ENCODE assay signal across 33 cellular contexts in the genomic region with DNA sequence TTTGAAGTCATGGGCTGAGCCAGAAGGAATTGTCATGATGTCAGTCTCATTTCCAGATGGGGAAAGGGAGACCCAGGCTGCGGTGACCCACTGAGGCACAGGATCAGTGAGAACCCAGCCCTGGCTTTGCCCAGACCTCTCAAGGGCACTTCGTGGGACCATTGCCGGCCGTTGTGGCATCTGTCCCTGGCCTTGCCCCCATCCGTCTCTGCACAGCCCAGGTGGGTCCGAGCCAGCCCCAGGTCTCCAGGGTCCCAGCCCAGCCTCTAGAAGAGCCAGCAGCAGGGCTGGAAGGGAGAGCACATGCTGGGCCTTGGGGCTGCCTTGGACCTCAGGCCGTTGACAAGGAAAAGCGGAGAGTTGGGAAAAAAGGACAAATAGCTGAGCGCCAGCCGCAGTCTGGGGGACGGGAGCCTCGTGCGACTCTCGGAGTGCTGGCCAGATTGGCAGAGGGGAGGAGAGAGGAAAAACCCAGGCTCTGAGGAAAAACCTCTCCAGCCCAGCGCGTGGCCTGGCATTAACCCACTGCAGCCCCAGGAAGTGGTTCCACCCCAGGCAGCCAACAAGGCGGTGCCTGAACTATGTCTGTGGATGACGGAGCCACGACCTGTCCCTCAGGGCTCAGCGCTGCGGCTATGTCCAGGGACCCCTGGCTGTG. TPM values are rescaled to one million over a fixed set of nuclear protein-coding genes. Genes with fewer than 3 reads are reported as not detected.
A peak's percentile ranks its signal among the peaks of the same experiment; 100 is the strongest.
DNase-seq lines count a peak whose midpoint lies in the region; ATAC-seq, FAIRE-seq and TF ChIP-seq lines count a peak whose summit lies in the region.
"Had no signal": no experiment of that assay in that cellular context is flagged by ENCODE, and none has a peak within 500 bp of the region (broad histone marks: within the 10 kb centered on the region; RNA-seq: fewer than 3 reads in every experiment).

No MANE protein-coding gene starts in this region.

- no peak overlapping the region for H2AFZ ChIP-seq in mesenchymal stem cell (ENCODE audit: low read depth, low read length)
- H2AFZ ChIP-seq: PC-9 had no signal

- no peak for TF ChIP-seq CTCF in chondrocyte (IDR thresholded peaks at IDR 0.05)

- no peak overlapping the region for H3K23ac ChIP-seq in mesenchymal stem cell (ENCODE audit: low read length in 2 of 2)

- no peak overlapping the region for H2BK120ac ChIP-seq in mesenchymal stem cell (ENCODE audit: low read depth, low read length)

- DNase-seq in G401 (ENCODE audit: low spot score) (peak; percentile 71), cerebellar cortex (ENCODE audit: low spot score) (peak; percentile 53), mesenchymal stem cell (no peak), urothelium cell line (ENCODE audit: low spot score) (no peak), chondrocyte (ENCODE audit: low spot score) (no peak)
- DNase-seq in activated CD4-positive, alpha-beta memory T cell treated with anti-CD3 and anti-CD28 coated beads, Interleukin-2, amount 10 ng/mL, durations not matched to agents 7 days and 5 days, result no peak
- DNase-seq: activated B cell treated with CpG ODN at 0.5 μM for 24 hours; activated CD8-positive, alpha-beta T cell treated with anti-CD3 and anti-CD28 coated beads, Interleukin-2, amount 10 ng/mL, durations not matched to agents 7 days and 5 days; activated effector memory CD4-positive, alpha-beta T cell treated with Interleukin-2 at 50 U/mL for 16 hours; activated naive CD8-positive, alpha-beta T cell treated with anti-CD3 and anti-CD28 coated beads, Interleukin-2, amount 50 U/mL, for 24 hours; activated T-cell treated with anti-CD3 and anti-CD28 coated beads for 4 hours; colonic mucosa; DMS53; GDM1; HFFc6; mammary epithelial cell; NCI-H1417 treated with DMSO at 0.1 percent for 48 hours; NCI-H2107; PC-9; SHP77; stimulated activated CD4-positive, alpha-beta T cell treated with anti-CD3 and anti-CD28 coated beads, Interleukin-2, amount 100 ng/mL, for 24 hours; SW 1271; T1000 had no signal

- no peaks in the 10 kb centered on the region for H3K36me3 Mint-ChIP-seq in chondrocyte (ENCODE audit: low read depth)
- no peaks in the 10 kb centered on the region for H3K36me3 Mint-ChIP-seq in activated CD4-positive, alpha-beta memory T cell treated with anti-CD3 and anti-CD28 coated beads, Interleukin-2, amount 10 ng/mL, durations not matched to agents 7 days and 5 days (ENCODE audit: low read depth)

- WGBS in mesenchymal stem cell, result 93% methylated on average over 21 of the region's 21 CpGs

- H3K4me3 ChIP-seq in mesenchymal stem cell (ENCODE audit: insufficient read depth in 1 of 2, low read depth in 1 of 2, low read length in 2 of 2), result no peak overlapping the region
- H3K4me3 ChIP-seq: colonic mucosa, PC-9, smooth muscle cell had no signal

- no peak overlapping the region for H3K14ac ChIP-seq in mesenchymal stem cell (ENCODE audit: low read length in 2 of 2)

- no peak overlapping the region for H3K4ac ChIP-seq in mesenchymal stem cell (ENCODE audit: low read depth in 1 of 2, low read length in 2 of 2)

- no peak overlapping the region for H3K27ac Mint-ChIP-seq in chondrocyte (ENCODE audit: unreplicated experiment)
- no peak overlapping the region for H3K27ac Mint-ChIP-seq in activated CD4-positive, alpha-beta memory T cell treated with anti-CD3 and anti-CD28 coated beads, Interleukin-2, amount 10 ng/mL, durations not matched to agents 7 days and 5 days
- H3K27ac Mint-ChIP-seq: activated B cell treated with CpG ODN at 0.5 μM for 24 hours; activated CD8-positive, alpha-beta T cell treated with anti-CD3 and anti-CD28 coated beads, Interleukin-2, amount 10 ng/mL, durations not matched to agents 7 days and 5 days; activated naive CD8-positive, alpha-beta T cell treated with anti-CD3 and anti-CD28 coated beads, Interleukin-2, amount 50 U/mL, for 24 hours; brain; HFFc6 had no signal

- H2AK5ac ChIP-seq in mesenchymal stem cell (ENCODE audit: low read length, severe bottlenecking), result no peak overlapping the region

- ATAC-seq in HG03175 (IDR thresholded peaks at IDR 0.05; ENCODE audit: unreplicated experiment), result no peak
- ATAC-seq: activated CD8-positive, alpha-beta T cell treated with anti-CD3 and anti-CD28 coated beads, Interleukin-2, amount 10 ng/mL, durations not matched to agents 7 days and 5 days; activated naive CD8-positive, alpha-beta T cell treated with anti-CD3 and anti-CD28 coated beads, Interleukin-2, amount 50 U/mL, for 24 hours had no signal

- FAIRE-seq in urothelium cell line (lab: Jason Lieb, UNC), result peak; percentile 59
- FAIRE-seq: GM18507 had no signal

- no peaks in the 10 kb centered on the region for H3K9me3 Mint-ChIP-seq in chondrocyte (ENCODE audit: low read depth)
- no peaks in the 10 kb centered on the region for H3K9me3 Mint-ChIP-seq in activated CD4-positive, alpha-beta memory T cell treated with anti-CD3 and anti-CD28 coated beads, Interleukin-2, amount 10 ng/mL, durations not matched to agents 7 days and 5 days
- H3K9me3 Mint-ChIP-seq: activated B cell treated with CpG ODN at 0.5 μM for 24 hours; activated naive CD8-positive, alpha-beta T cell treated with anti-CD3 and anti-CD28 coated beads, Interleukin-2, amount 50 U/mL, for 24 hours; brain; HFFc6 had no signal

- H2BK5ac ChIP-seq in mesenchymal stem cell (ENCODE audit: low read depth, low read length, poor library complexity, severe bottlenecking), result no peak overlapping the region

- in situ Hi-C loops in G401 (cut with HindIII; ENCODE audit: low sequenced_read_pairs), result no loop called here

- H3K27me3 ChIP-seq in mesenchymal stem cell (ENCODE audit: control insufficient read depth in 1 of 2, insufficient read depth in 1 of 2, low read length in 2 of 2), result peaks cover 6 to 12% of the 10 kb centered on the region in 2 experiments
- H3K27me3 ChIP-seq: colonic mucosa had no signal

- H3K18ac ChIP-seq in mesenchymal stem cell (ENCODE audit: low read depth in 1 of 2, low read length in 2 of 2), result no peak overlapping the region

- no peak overlapping the region for H3K4me2 ChIP-seq in mesenchymal stem cell (ENCODE audit: low read length, poor library complexity, severe bottlenecking)
- H3K4me2 ChIP-seq: KMS-11, PC-9, smooth muscle cell had no signal

- peaks cover 6% of the 10 kb centered on the region for H3K4me1 ChIP-seq in mesenchymal stem cell (ENCODE audit: control insufficient read depth, insufficient read depth, low read depth, low read length)
- H3K4me1 ChIP-seq: colonic mucosa had no signal

- H2BK12ac ChIP-seq in mesenchymal stem cell (ENCODE audit: low read length in 2 of 2), result no peak overlapping the region

- peaks cover 9% of the 10 kb centered on the region for H3K4me1 Mint-ChIP-seq in chondrocyte (ENCODE audit: low read depth)
- H3K4me1 Mint-ChIP-seq in activated CD4-positive, alpha-beta memory T cell treated with anti-CD3 and anti-CD28 coated beads, Interleukin-2, amount 10 ng/mL, durations not matched to agents 7 days and 5 days, result no peaks in the 10 kb centered on the region
- H3K4me1 Mint-ChIP-seq: activated B cell treated with CpG ODN at 0.5 μM for 24 hours had no signal

- H2BK15ac ChIP-seq in mesenchymal stem cell (ENCODE audit: low read depth, poor library complexity, severe bottlenecking), result no peak overlapping the region

- POLR2A ChIA-PET in activated CD4-positive, alpha-beta memory T cell treated with anti-CD3 and anti-CD28 coated beads, Interleukin-2, amount 10 ng/mL, durations not matched to agents 7 days and 5 days (lab: Charles Lee), result no interaction called here

- no peaks in the 10 kb centered on the region for H3K79me1 ChIP-seq in mesenchymal stem cell (replicated peaks; ENCODE audit: low read length, poor library complexity, severe bottlenecking)

- CTCF ChIA-PET in activated CD4-positive, alpha-beta memory T cell treated with anti-CD3 and anti-CD28 coated beads, Interleukin-2, amount 10 ng/mL, durations not matched to agents 7 days and 5 days (lab: Charles Lee), result interaction anchor here (1.0 kb wide), 1 partner anchor 24 kb away, joined by 3 read pairs; no protein-coding TSS in a partner anchor

- no peaks in the 10 kb centered on the region for H3K9me3 ChIP-seq in mesenchymal stem cell (ENCODE audit: control insufficient read depth, low read length)
- H3K9me3 ChIP-seq: colonic mucosa had no signal

- no peak overlapping the region for H3K4me3 Mint-ChIP-seq in chondrocyte (ENCODE audit: unreplicated experiment)
- no peak overlapping the region for H3K4me3 Mint-ChIP-seq in activated CD4-positive, alpha-beta memory T cell treated with anti-CD3 and anti-CD28 coated beads, Interleukin-2, amount 10 ng/mL, durations not matched to agents 7 days and 5 days
- H3K4me3 Mint-ChIP-seq: activated B cell treated with CpG ODN at 0.5 μM for 24 hours; activated CD8-positive, alpha-beta T cell treated with anti-CD3 and anti-CD28 coated beads, Interleukin-2, amount 10 ng/mL, durations not matched to agents 7 days and 5 days; activated naive CD8-positive, alpha-beta T cell treated with anti-CD3 and anti-CD28 coated beads, Interleukin-2, amount 50 U/mL, for 24 hours; brain; HFFc6 had no signal

- H4K8ac ChIP-seq in mesenchymal stem cell (ENCODE audit: low read length), result no peak overlapping the region

- no peak overlapping the region for H4K91ac ChIP-seq in mesenchymal stem cell (ENCODE audit: low read length)

- H3K9ac ChIP-seq in mesenchymal stem cell (ENCODE audit: low read length), result peak overlapping the region; percentile 11
- H3K9ac ChIP-seq: KMS-11 had no signal

- H3K27ac ChIP-seq in mesenchymal stem cell (ENCODE audit: low read length, poor library complexity, severe bottlenecking), result no peak overlapping the region
- H3K27ac ChIP-seq: colonic mucosa, KMS-11, PC-9 had no signal

- H3K27me3 Mint-ChIP-seq in chondrocyte (ENCODE audit: low read depth), result peaks cover 2% of the 10 kb centered on the region
- H3K27me3 Mint-ChIP-seq in activated CD4-positive, alpha-beta memory T cell treated with anti-CD3 and anti-CD28 coated beads, Interleukin-2, amount 10 ng/mL, durations not matched to agents 7 days and 5 days, result no peaks in the 10 kb centered on the region
- H3K27me3 Mint-ChIP-seq: activated B cell treated with CpG ODN at 0.5 μM for 24 hours; activated naive CD8-positive, alpha-beta T cell treated with anti-CD3 and anti-CD28 coated beads, Interleukin-2, amount 50 U/mL, for 24 hours; brain had no signal

- peaks cover 0 to 4% of the 10 kb centered on the region in 2 experiments for H3K36me3 ChIP-seq in mesenchymal stem cell (ENCODE audit: control insufficient read depth in 1 of 2, insufficient read depth in 2 of 2, low read depth in 1 of 2, low read length in 2 of 2)
- H3K36me3 ChIP-seq: colonic mucosa had no signal

RNA-seq across cellular contexts. Expression of a gene that starts 30.2 kb away (rescaled TPM):
- total RNA-seq in G401 (2014; rRNA removed; shearing (Covaris generic)), result not detected in 2 replicates
- not detected for polyA plus RNA-seq in mesenchymal stem cell (2013, experiment 1 of 2)
- polyA plus RNA-seq in mesenchymal stem cell (2013, experiment 2 of 2), result not detected
- total RNA-seq in chondrocyte, result not detected in 3 replicates
- not detected for total RNA-seq in activated CD4-positive, alpha-beta memory T cell treated with anti-CD3 and anti-CD28 coated beads, Interleukin-2, amount 10 ng/mL, durations not matched to agents 7 days and 5 days
- total RNA-seq: activated B cell treated with CpG ODN at 0.5 μM for 24 hours; activated CD8-positive, alpha-beta T cell treated with anti-CD3 and anti-CD28 coated beads, Interleukin-2, amount 10 ng/mL, durations not matched to agents 7 days and 5 days; colonic mucosa; HFFc6; HT-29; kidney epithelial cell; mammary epithelial cell; myocyte; NCI-H460; PC-9; smooth muscle cell; subcutaneous adipose tissue had no signal
- polyA plus RNA-seq: mammary epithelial cell, smooth muscle cell had no signal

RNA-seq across cellular contexts. Expression of a gene that starts 42.6 kb away (rescaled TPM):
- 13.5 and 20.7 TPM in 2 replicates for total RNA-seq in G401 (2014; rRNA removed; shearing (Covaris generic))
- 20.2 TPM for polyA plus RNA-seq in mesenchymal stem cell (2013, experiment 1 of 2)
- polyA plus RNA-seq in mesenchymal stem cell (2013, experiment 2 of 2), result 20.4 TPM
- total RNA-seq in chondrocyte, result 20.7 to 31.5 TPM (median 22.4 TPM) in 3 replicates
- total RNA-seq in activated CD4-positive, alpha-beta memory T cell treated with anti-CD3 and anti-CD28 coated beads, Interleukin-2, amount 10 ng/mL, durations not matched to agents 7 days and 5 days, result 10 to 100 TPM; 64.6 to 65.1 TPM

Comparison
In these comparisons a context has a peak if more than half of its experiments do, and no peak if none do; other contexts are left out.
1. DNase-seq: peak in G401 (single experiment) and cerebellar cortex (single experiment); none in mesenchymal stem cell (single experiment), urothelium cell line (single experiment), chondrocyte (single experiment) and activated CD4-positive, alpha-beta memory T cell treated with anti-CD3 and anti-CD28 coated beads, Interleukin-2, amount 10 ng/mL, durations not matched to agents 7 days and 5 days (single experiment).